ENCODE assay signal across 8 cellular contexts in genomic region chr13:109256866-109257760, GRCh38.
DNase-seq lines count a peak whose midpoint lies in the region; ATAC-seq and TF ChIP-seq lines count a peak whose summit lies in the region.

No MANE protein-coding gene starts in this region.

- no peak overlapping the region for H3K9ac ChIP-seq in stomach smooth muscle (ENCODE audit: low read length in 2 of 2)

- H3K4me3 ChIP-seq in body of pancreas (no peak overlapping the region), stomach smooth muscle (ENCODE audit: low read length in 2 of 2) (no peak overlapping the region)

- H3K9me3 ChIP-seq in body of pancreas (no peaks in the 10 kb centered on the region), stomach smooth muscle (ENCODE audit: control insufficient read depth in 2 of 2, low read length in 2 of 2) (no peaks in the 10 kb centered on the region)

- no peaks in the 10 kb centered on the region for H3K27me3 ChIP-seq in body of pancreas
- no peaks in the 10 kb centered on the region for H3K27me3 ChIP-seq in stomach smooth muscle (ENCODE audit: control insufficient read depth in 1 of 2, insufficient read depth in 2 of 2, low read length in 2 of 2)

- no peak overlapping the region for H3K27ac Mint-ChIP-seq in activated CD8-positive, alpha-beta memory T cell treated with anti-CD3 and anti-CD28 coated beads, Interleukin-2, amount 10 ng/mL, durations not matched to agents 7 days and 5 days

- no peaks in the 10 kb centered on the region for H3K27me3 Mint-ChIP-seq in activated CD8-positive, alpha-beta memory T cell treated with anti-CD3 and anti-CD28 coated beads, Interleukin-2, amount 10 ng/mL, durations not matched to agents 7 days and 5 days

- no peaks in the 10 kb centered on the region for H3K36me3 Mint-ChIP-seq in activated CD8-positive, alpha-beta memory T cell treated with anti-CD3 and anti-CD28 coated beads, Interleukin-2, amount 10 ng/mL, durations not matched to agents 7 days and 5 days

- WGBS in body of pancreas, 2 donors, result 7 to 16% methylated on average over 3 of the region's 3 CpGs

- no peaks in the 10 kb centered on the region for H3K4me1 Mint-ChIP-seq in activated CD8-positive, alpha-beta memory T cell treated with anti-CD3 and anti-CD28 coated beads, Interleukin-2, amount 10 ng/mL, durations not matched to agents 7 days and 5 days

- TF ChIP-seq CTCF in body of pancreas (IDR thresholded peaks at IDR 0.05), result no peak

- CTCF ChIA-PET in activated CD8-positive, alpha-beta memory T cell treated with anti-CD3 and anti-CD28 coated beads, Interleukin-2, amount 10 ng/mL, durations not matched to agents 7 days and 5 days (lab: Charles Lee), result no interaction called here

- H3K4me1 ChIP-seq in body of pancreas, result no peaks in the 10 kb centered on the region
- no peaks in the 10 kb centered on the region for H3K4me1 ChIP-seq in stomach smooth muscle (ENCODE audit: control insufficient read depth, insufficient read depth, low read length)

- no peaks in the 10 kb centered on the region for H3K36me3 ChIP-seq in body of pancreas (replicated peaks in 1 of 2; ENCODE audit: insufficient read depth in 1 of 2, low read depth in 2 of 2)
- H3K36me3 ChIP-seq in stomach smooth muscle (ENCODE audit: control insufficient read depth in 2 of 2, insufficient read depth in 2 of 2, low read length in 2 of 2), result no peaks in the 10 kb centered on the region

- peaks cover 5% of the 10 kb centered on the region for H3K9me3 Mint-ChIP-seq in activated CD8-positive, alpha-beta memory T cell treated with anti-CD3 and anti-CD28 coated beads, Interleukin-2, amount 10 ng/mL, durations not matched to agents 7 days and 5 days (ENCODE audit: low read depth)

- intact Hi-C loops in body of pancreas (cut with DNase I), result no loop called here

- no peak overlapping the region for H3K4me3 Mint-ChIP-seq in activated CD8-positive, alpha-beta memory T cell treated with anti-CD3 and anti-CD28 coated beads, Interleukin-2, amount 10 ng/mL, durations not matched to agents 7 days and 5 days

- ATAC-seq in body of pancreas (peak; percentile 92), HG03457 (IDR thresholded peaks at IDR 0.05; ENCODE audit: unreplicated experiment) (no peak), GM18505 (IDR thresholded peaks at IDR 0.05; ENCODE audit: unreplicated experiment) (no peak), HG03135 (IDR thresholded peaks at IDR 0.05; ENCODE audit: unreplicated experiment) (no peak)
- ATAC-seq in activated CD8-positive, alpha-beta memory T cell treated with anti-CD3 and anti-CD28 coated beads, Interleukin-2, amount 10 ng/mL, durations not matched to agents 7 days and 5 days, result no peak

- DNase-seq in HS-5 (ENCODE audit: low read depth) (peak; percentile 86), body of pancreas (peak in 2 of 4 donors; percentile 40 to 48), iPS-NIHi11 (ENCODE audit: low spot score) (peak; percentile 29)
- no peak for DNase-seq in activated CD8-positive, alpha-beta memory T cell treated with anti-CD3 and anti-CD28 coated beads, Interleukin-2, amount 10 ng/mL, durations not matched to agents 7 days and 5 days

- peak overlapping the region in 2 of 4 donors; percentile 45 to 62 for H3K27ac ChIP-seq in body of pancreas
- peak overlapping the region; percentile 3 for H3K27ac ChIP-seq in stomach smooth muscle (ENCODE audit: low read length)

- no peak for TF ChIP-seq POLR2A in body of pancreas (IDR thresholded peaks at IDR 0.05)
- no peak for TF ChIP-seq POLR2A in GM18505 (IDR thresholded peaks at IDR 0.05; ENCODE audit: borderline replicate concordance, extremely low read depth, insufficient read depth, insufficient read length)
